Comparison of ENCODE assay signal across 15 cellular contexts in genomic region chr4:128315756-128316520, GRCh38. TPM values are rescaled to one million over a fixed set of nuclear protein-coding genes. Genes with fewer than 3 reads are reported as not detected.
DNase-seq lines count a peak whose midpoint lies in the region; ATAC-seq, FAIRE-seq and TF ChIP-seq lines count a peak whose summit lies in the region.
"Had no signal": no experiment of that assay in that cellular context is flagged by ENCODE, and none has a peak within 500 bp of the region (broad histone marks: within the 10 kb centered on the region; RNA-seq: fewer than 3 reads in every experiment).

No MANE protein-coding gene starts in this region.

- CTCF ChIA-PET in mammary epithelial cell (lab: Charles Lee; ENCODE audit: low non-redundant PET) = no interaction called here

- ATAC-seq in GM18870 (IDR thresholded peaks at IDR 0.05; ENCODE audit: unreplicated experiment) = no peak
- ATAC-seq: CD8-positive, alpha-beta T cell; Right ventricle myocardium inferior had no signal

- H3K4me3 ChIP-seq in mammary epithelial cell (replicated peaks in 1 of 3; ENCODE audit: insufficient read depth in 1 of 3, low read depth in 2 of 3, low read length in 3 of 3) (no peak overlapping the region), keratinocyte (ENCODE audit: control insufficient read depth in 2 of 3, extremely low read depth in 1 of 3, insufficient read depth in 2 of 3, low read depth in 1 of 3, low read length in 3 of 3) (peak overlapping the region in 2 of 3 experiments; percentile 5 to 20), adrenal gland (no peak overlapping the region)
- H3K4me3 ChIP-seq: HAP-1 had no signal

- BruUV-seq in mammary epithelial cell (replicated peaks; lab: Mats Ljungman, UMichigan) = no TSS peak

- DNase-seq in NCI-H526 (lab: John Stamatoyannopoulos, UW) (peak; percentile 41 to 51), mammary epithelial cell (peak; percentile 59), keratinocyte (ENCODE audit: low read depth, low spot score) (peak; percentile 61), adrenal gland (no peak), putamen (ENCODE audit: low spot score) (no peak), AG20443 (ENCODE audit: low spot score) (no peak)
- DNase-seq: CD8-positive, alpha-beta T cell; DND-41; NCI-H1436 treated with DMSO at 0.1 percent for 48 hours; NCI-H2081 treated with DMSO at 0.1 percent for 48 hours; NCI-H2227 treated with DMSO at 0.1 percent for 48 hours; NCI-H524 treated with DMSO at 0.1 percent for 48 hours had no signal

- H3K4me1 ChIP-seq in mammary epithelial cell (ENCODE audit: insufficient read depth, low read length) (peaks cover 25% of the 10 kb centered on the region), keratinocyte (ENCODE audit: control insufficient read depth, extremely low read depth, insufficient read depth, low read length) (peaks cover 34% of the 10 kb centered on the region), adrenal gland (replicated peaks in 1 of 2) (no peaks in the 10 kb centered on the region)
- H3K4me1 ChIP-seq: HAP-1 had no signal

- peak overlapping the region; percentile 37 for H2AFZ ChIP-seq in mammary epithelial cell (ENCODE audit: low read depth, low read length)
- H2AFZ ChIP-seq in keratinocyte (ENCODE audit: control insufficient read depth, low read length) = peak overlapping the region; percentile 41

- H3K27me3 ChIP-seq in mammary epithelial cell (ENCODE audit: insufficient read depth, low read length) (no peaks in the 10 kb centered on the region), keratinocyte (ENCODE audit: control insufficient read depth, extremely low read depth, insufficient read depth, low read length) (no peaks in the 10 kb centered on the region), adrenal gland (no peaks in the 10 kb centered on the region)

- dilution Hi-C loops in mammary epithelial cell (cut with HindIII; ENCODE audit: low sequenced_read_pairs) (no loop called here), keratinocyte (cut with MboI; ENCODE audit: extremely low pct_ligation_motif_present, low sequenced_read_pairs) (no loop called here)

- WGBS in mammary epithelial cell (ENCODE audit: low coverage, missing lambda C conversion rate) = 44% methylated on average over 2 of the region's 2 CpGs
- 74 to 90% (median 87%) methylated on average over 2 of the region's 2 CpGs for WGBS in adrenal gland, 4 donors

- intact Hi-C loops in mammary epithelial cell (cut with micrococcal nuclease) (no loop called here), adrenal gland (cut with DNase I) (no loop called here)

- H3K9ac ChIP-seq in mammary epithelial cell (ENCODE audit: insufficient read depth, low read length) = no peak overlapping the region
- no peak overlapping the region for H3K9ac ChIP-seq in keratinocyte (ENCODE audit: control insufficient read depth, extremely low read depth, insufficient read depth, low read length)

- H3K4me2 ChIP-seq in mammary epithelial cell (ENCODE audit: insufficient read depth, low read depth, low read length) (peak overlapping the region; percentile 22), keratinocyte (ENCODE audit: control insufficient read depth, extremely low read depth, insufficient read depth, low read depth, low read length) (peak overlapping the region; percentile 51)

- no peaks in the 10 kb centered on the region for H3K36me3 ChIP-seq in mammary epithelial cell (ENCODE audit: insufficient read depth, low read length)
- H3K36me3 ChIP-seq in keratinocyte (ENCODE audit: control insufficient read depth in 2 of 2, extremely low read depth in 1 of 2, insufficient read depth in 2 of 2, low read length in 2 of 2) = no peaks in the 10 kb centered on the region
- H3K36me3 ChIP-seq in adrenal gland (replicated peaks in 1 of 2) = no peaks in the 10 kb centered on the region
- H3K36me3 ChIP-seq: HAP-1 had no signal

- H3K79me2 ChIP-seq in mammary epithelial cell (ENCODE audit: insufficient read depth, low read length) = no peaks in the 10 kb centered on the region
- no peaks in the 10 kb centered on the region for H3K79me2 ChIP-seq in keratinocyte (ENCODE audit: control insufficient read depth, insufficient read depth, low read length)

- no peaks in the 10 kb centered on the region for H3K9me1 ChIP-seq in keratinocyte (ENCODE audit: control insufficient read depth, extremely low read depth, insufficient read depth, low read length)

- H4K20me1 ChIP-seq in mammary epithelial cell (ENCODE audit: insufficient read depth, low read length) (no peaks in the 10 kb centered on the region), keratinocyte (ENCODE audit: control insufficient read depth, extremely low read depth, insufficient read depth, low read length) (no peaks in the 10 kb centered on the region)

- in situ Hi-C loops in mammary epithelial cell (cut with MboI; ENCODE audit: low sequenced_read_pairs in 2 of 2) = no loop called here

- peak; percentile 92 for FAIRE-seq in keratinocyte (lab: Jason Lieb, UNC)

- TF ChIP-seq CTCF in mammary epithelial cell (conservative IDR thresholded peaks at IDR 0.05 in 1 of 2, IDR thresholded peaks at IDR 0.05 in 1 of 2; ENCODE audit: extremely low read depth in 1 of 2, insufficient read depth in 1 of 2, low read depth in 1 of 2, low read length in 2 of 2) = no peak
- no peak for TF ChIP-seq CTCF in keratinocyte (optimal IDR thresholded peaks at IDR 0.05 in 1 of 3, IDR thresholded peaks at IDR 0.05 in 1 of 3, conservative IDR thresholded peaks at IDR 0.05 in 1 of 3; ENCODE audit: extremely low read depth in 1 of 3, insufficient read depth in 2 of 3, low read length in 3 of 3)
- no peak for TF ChIP-seq CTCF in adrenal gland (IDR thresholded peaks at IDR 0.05)

- H3K9me3 ChIP-seq in mammary epithelial cell (replicated peaks; ENCODE audit: insufficient read depth, low read length) (no peaks in the 10 kb centered on the region), keratinocyte (ENCODE audit: control insufficient read depth, low read depth, low read length) (no peaks in the 10 kb centered on the region), adrenal gland (replicated peaks in 1 of 3) (no peaks in the 10 kb centered on the region)
- H3K9me3 ChIP-seq: HAP-1 had no signal

- TF ChIP-seq POLR2A in adrenal gland (IDR thresholded peaks at IDR 0.05) = no peak

- H3K27ac ChIP-seq in mammary epithelial cell (ENCODE audit: insufficient read depth, low read depth, low read length) (peak overlapping the region; percentile 37), keratinocyte (ENCODE audit: control insufficient read depth, insufficient read depth, low read length) (peak overlapping the region; percentile 65), adrenal gland (no peak overlapping the region)

RNA-seq across cellular contexts. Expression of gene PGRMC2, which starts 28.3 kb away (rescaled TPM):
- total RNA-seq in mammary epithelial cell (10 to 100 TPM; 28.0 to 63.8 TPM), adrenal gland (10 to 100 TPM; 23.5 to 97.8 (median 54.2) TPM)
- polyA plus RNA-seq in mammary epithelial cell (10.7 TPM), keratinocyte (14.6 to 26.7 TPM (median 20.0 TPM) in 3 replicates), adrenal gland (100 to 1,000 TPM in 1 of 3 donors, 10 to 100 TPM in 2; 22.9 to 152 (median 25.7) TPM)
- polyA minus RNA-seq in mammary epithelial cell (12.3 TPM), keratinocyte (1.8 to 5.7 TPM (median 2.0 TPM) in 3 replicates)
- polyA plus RNA-seq in keratinocyte (2011; ENCODE audit: low read depth) = 67.5 TPM
- polyA plus RNA-seq in keratinocyte (2011; cell fraction: cytosol; rRNA removed) = 13.3 and 27.2 TPM in 2 replicates
- polyA plus RNA-seq in keratinocyte (2011; cell fraction: nucleus; rRNA removed) = 35.7 and 49.7 TPM in 2 replicates
- 64.0 and 95.7 TPM in 2 replicates for polyA plus RNA-seq in keratinocyte (2012; ENCODE audit: low replicate concordance)
- 9.0 TPM for polyA minus RNA-seq in keratinocyte (2011; cell fraction: cytosol; rRNA and poly(A)+ RNA removed)
- polyA minus RNA-seq in keratinocyte (2011; cell fraction: nucleus; rRNA and poly(A)+ RNA removed) = 7.6 and 14.6 TPM in 2 replicates

Comparison
In these comparisons a context has a peak if more than half of its experiments do, and no peak if none do; other contexts are left out.
1. DNase-seq: peak in NCI-H526 (2 of 2), mammary epithelial cell (single experiment) and keratinocyte (single experiment); none in adrenal gland (0 of 7), putamen (single experiment) and AG20443 (single experiment).
2. H3K27ac ChIP-seq: peak in mammary epithelial cell (single experiment) and keratinocyte (single experiment); none in adrenal gland (0 of 5).
3. H3K4me3 ChIP-seq: peak in keratinocyte (2 of 3); none in mammary epithelial cell (0 of 3) and adrenal gland (0 of 4).